ENCODE assay signal across 21 cellular contexts in the genomic region with DNA sequence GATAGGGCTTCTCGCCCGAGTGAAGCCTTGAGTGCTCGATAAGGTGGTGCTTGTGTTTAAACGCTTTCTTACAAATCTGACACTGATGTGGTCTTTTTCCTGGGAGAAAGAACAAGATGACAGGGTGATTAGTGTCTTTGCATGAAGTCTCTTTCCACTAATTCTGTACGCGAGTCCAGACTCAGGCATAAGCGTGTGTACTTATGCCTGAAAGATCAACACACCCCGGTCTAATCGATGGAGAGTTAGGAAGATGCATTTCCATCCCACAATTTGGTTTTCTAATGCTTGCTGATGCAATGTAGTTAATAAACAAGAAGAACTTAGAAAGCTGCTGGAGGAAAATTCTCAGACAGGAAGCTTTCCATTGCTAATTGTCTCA.
DNase-seq lines count a peak whose midpoint lies in the region; ATAC-seq, FAIRE-seq and TF ChIP-seq lines count a peak whose summit lies in the region.
"Had no signal": no experiment of that assay in that cellular context is flagged by ENCODE, and none has a peak within 500 bp of the region (broad histone marks: within the 10 kb centered on the region; RNA-seq: fewer than 3 reads in every experiment).

No MANE protein-coding gene starts in this region.

- no peak overlapping the region for H3K4me2 ChIP-seq in astrocyte (ENCODE audit: low read length)
- peak overlapping the region; percentile 86 for H3K4me2 ChIP-seq in hepatocyte
- H3K4me2 ChIP-seq in trophoblast cell (ENCODE audit: low read length) = peak overlapping the region; percentile 46

- H3K23ac ChIP-seq in trophoblast cell (ENCODE audit: low read length) = no peak overlapping the region

- no peak overlapping the region for H3K9ac ChIP-seq in astrocyte (ENCODE audit: low read length)
- no peak overlapping the region for H3K9ac ChIP-seq in trophoblast cell (ENCODE audit: low read length)
- H3K9ac ChIP-seq: GM23248 had no signal

- no peak overlapping the region for H3K27ac Mint-ChIP-seq in astrocyte (ENCODE audit: unreplicated experiment)
- H3K27ac Mint-ChIP-seq: activated naive CD4-positive, alpha-beta T cell treated with anti-CD3 and anti-CD28 coated beads for 36 hours; B cell; effector memory CD8-positive, alpha-beta T cell had no signal

- H3K9me3 Mint-ChIP-seq in astrocyte (ENCODE audit: unreplicated experiment) = no peaks in the 10 kb centered on the region
- H3K9me3 Mint-ChIP-seq: activated naive CD4-positive, alpha-beta T cell treated with anti-CD3 and anti-CD28 coated beads for 36 hours; effector memory CD8-positive, alpha-beta T cell; neural crest cell had no signal

- H3K36me3 ChIP-seq in astrocyte (ENCODE audit: insufficient read depth, low read length) (peaks cover 7% of the 10 kb centered on the region), hepatocyte (replicated peaks; ENCODE audit: insufficient read depth, low read depth) (no peaks in the 10 kb centered on the region), trophoblast cell (ENCODE audit: control insufficient read depth in 1 of 2, insufficient read depth in 2 of 2, low read length in 2 of 2) (peaks cover 0 to 6% of the 10 kb centered on the region in 2 experiments)

- H2AFZ ChIP-seq in astrocyte (ENCODE audit: low read depth, low read length) (no peak overlapping the region), hepatocyte (peak overlapping the region; percentile 65), trophoblast cell (ENCODE audit: insufficient read depth, low read length, poor library complexity) (no peak overlapping the region)
- H2AFZ ChIP-seq: GM23248 had no signal

- H3K79me2 ChIP-seq in astrocyte (ENCODE audit: insufficient read depth, low read length) (no peaks in the 10 kb centered on the region), hepatocyte (no peaks in the 10 kb centered on the region), trophoblast cell (ENCODE audit: control insufficient read depth, insufficient read depth, low read length, poor library complexity) (no peaks in the 10 kb centered on the region)

- no peak overlapping the region for H4K12ac ChIP-seq in trophoblast cell (ENCODE audit: low read depth, low read length)

- H4K20me1 ChIP-seq in astrocyte (ENCODE audit: insufficient read depth, low read length) (no peaks in the 10 kb centered on the region), hepatocyte (ENCODE audit: insufficient read depth, poor library complexity, severe bottlenecking) (no peaks in the 10 kb centered on the region)

- H3K9me3 ChIP-seq in astrocyte (ENCODE audit: insufficient read depth, low read depth, low read length) (no peaks in the 10 kb centered on the region), hepatocyte (ENCODE audit: low read depth) (no peaks in the 10 kb centered on the region), trophoblast cell (ENCODE audit: insufficient read depth, low read depth, low read length) (no peaks in the 10 kb centered on the region)
- H3K9me3 ChIP-seq: testis had no signal

- peak overlapping the region; percentile 69 for H4K8ac ChIP-seq in trophoblast cell (ENCODE audit: low read depth, low read length)

- no peak for ATAC-seq in HG03571 (IDR thresholded peaks at IDR 0.05; ENCODE audit: unreplicated experiment)
- ATAC-seq: effector memory CD8-positive, alpha-beta T cell; sciatic nerve had no signal

- H3K4me3 ChIP-seq in astrocyte (ENCODE audit: insufficient read depth, low read depth, low read length) = no peak overlapping the region
- H3K4me3 ChIP-seq in hepatocyte = no peak overlapping the region
- no peak overlapping the region for H3K4me3 ChIP-seq in trophoblast cell (ENCODE audit: low read depth, low read length)
- H3K4me3 ChIP-seq: GM23248 had no signal

- peaks cover 3% of the 10 kb centered on the region for H3K79me1 ChIP-seq in trophoblast cell (ENCODE audit: low read length)

- TF ChIP-seq CTCF in astrocyte (IDR thresholded peaks at IDR 0.05; ENCODE audit: insufficient read depth, low read depth, low read length) = no peak
- no peak for TF ChIP-seq CTCF in hepatocyte (IDR thresholded peaks at IDR 0.05; ENCODE audit: poor library complexity)

- H4K91ac ChIP-seq in trophoblast cell (ENCODE audit: low read depth, low read length) = no peak overlapping the region

- FAIRE-seq in HTR-8/SVneo (lab: Jason Lieb, UNC) = peak; percentile 26
- peak; percentile 29 for FAIRE-seq in astrocyte (lab: Jason Lieb, UNC)
- FAIRE-seq: D721Med had no signal

- no peak overlapping the region for H2BK12ac ChIP-seq in trophoblast cell (ENCODE audit: low read length)

- H3K4me3 Mint-ChIP-seq in astrocyte (ENCODE audit: unreplicated experiment) = no peak overlapping the region
- H3K4me3 Mint-ChIP-seq: activated naive CD4-positive, alpha-beta T cell treated with anti-CD3 and anti-CD28 coated beads for 36 hours; B cell; effector memory CD8-positive, alpha-beta T cell; neural crest cell had no signal

- H3K18ac ChIP-seq in trophoblast cell (ENCODE audit: low read length) = no peak overlapping the region

- WGBS in hepatocyte (ENCODE audit: low lambda C conversion rate, missing lambda C conversion rate) = 57% methylated on average over 9 of the region's 9 CpGs
- no CpG with 5 or more reads among the region's 9 CpGs for WGBS in trophoblast cell (ENCODE audit: extremely low coverage, insufficient coverage, insufficient read length)

- H3K27ac ChIP-seq in astrocyte (ENCODE audit: low read depth, low read length) (no peak overlapping the region), hepatocyte (no peak overlapping the region), trophoblast cell (ENCODE audit: low read depth, low read length) (no peak overlapping the region)
- H3K27ac ChIP-seq: brain microvascular endothelial cell, GM23248, testis had no signal

- H3K4me1 Mint-ChIP-seq in astrocyte (ENCODE audit: low read depth, unreplicated experiment) = no peaks in the 10 kb centered on the region

- no peaks in the 10 kb centered on the region for H3K4me1 ChIP-seq in astrocyte (ENCODE audit: insufficient read depth, low read length)
- H3K4me1 ChIP-seq in hepatocyte (ENCODE audit: insufficient read depth) = no peaks in the 10 kb centered on the region
- H3K4me1 ChIP-seq in trophoblast cell (ENCODE audit: control insufficient read depth in 1 of 2, insufficient read depth in 2 of 2, low read length in 2 of 2) = peaks cover 5 to 6% of the 10 kb centered on the region in 2 experiments

- H3K27me3 Mint-ChIP-seq in astrocyte (ENCODE audit: low read depth, unreplicated experiment) = no peaks in the 10 kb centered on the region
- H3K27me3 Mint-ChIP-seq: B cell; effector memory CD8-positive, alpha-beta T cell had no signal

- H3K27me3 ChIP-seq in astrocyte (ENCODE audit: insufficient read depth, low read length) (no peaks in the 10 kb centered on the region), hepatocyte (peaks cover 7% of the 10 kb centered on the region), trophoblast cell (ENCODE audit: insufficient read depth, low read length) (no peaks in the 10 kb centered on the region)
- H3K27me3 ChIP-seq: brain microvascular endothelial cell, testis had no signal

- H3K9me2 ChIP-seq in hepatocyte (replicated peaks; ENCODE audit: insufficient read depth) = no peaks in the 10 kb centered on the region

- no peak overlapping the region for H2AK5ac ChIP-seq in trophoblast cell (ENCODE audit: low read length)

- peak overlapping the region; percentile 25 for H2BK120ac ChIP-seq in trophoblast cell (ENCODE audit: insufficient read depth, low read length, poor library complexity)

- no peak overlapping the region for H3K4ac ChIP-seq in trophoblast cell (ENCODE audit: low read depth, low read length)

- no peak overlapping the region for H2BK5ac ChIP-seq in trophoblast cell (ENCODE audit: low read depth, low read length, poor library complexity)

- peaks cover 10% of the 10 kb centered on the region for H3K36me3 Mint-ChIP-seq in astrocyte (ENCODE audit: low read depth, unreplicated experiment)

- H3K14ac ChIP-seq in trophoblast cell (ENCODE audit: low read length) = no peak overlapping the region

- DNase-seq in HTR-8/SVneo (ENCODE audit: insufficient read length, low spot score) (no peak), astrocyte (ENCODE audit: low read depth) (no peak), hepatocyte (ENCODE audit: low spot score) (no peak), trophoblast cell (no peak), T1000 (lab: John Stamatoyannopoulos, UW) (no peak)
- no peak for DNase-seq in activated naive CD4-positive, alpha-beta T cell treated with Interleukin-2 at 50 U/mL for 16 hours
- DNase-seq in central memory CD4-positive, alpha-beta T cell = no peak
- DNase-seq: activated CD4-positive, alpha-beta T cell treated with anti-CD3 and anti-CD28 coated beads for 4 hours; activated CD8-positive, alpha-beta memory T cell treated with anti-CD3 and anti-CD28 coated beads, Interleukin-2, amount 50 U/mL, for 48 hours; activated naive CD4-positive, alpha-beta T cell treated with anti-CD3 and anti-CD28 coated beads for 36 hours; brain microvascular endothelial cell; effector memory CD8-positive, alpha-beta T cell; foreskin fibroblast; NCI-H1694; testis had no signal
